Comparison of ENCODE assay signal across 11 cellular contexts in the genomic region with DNA sequence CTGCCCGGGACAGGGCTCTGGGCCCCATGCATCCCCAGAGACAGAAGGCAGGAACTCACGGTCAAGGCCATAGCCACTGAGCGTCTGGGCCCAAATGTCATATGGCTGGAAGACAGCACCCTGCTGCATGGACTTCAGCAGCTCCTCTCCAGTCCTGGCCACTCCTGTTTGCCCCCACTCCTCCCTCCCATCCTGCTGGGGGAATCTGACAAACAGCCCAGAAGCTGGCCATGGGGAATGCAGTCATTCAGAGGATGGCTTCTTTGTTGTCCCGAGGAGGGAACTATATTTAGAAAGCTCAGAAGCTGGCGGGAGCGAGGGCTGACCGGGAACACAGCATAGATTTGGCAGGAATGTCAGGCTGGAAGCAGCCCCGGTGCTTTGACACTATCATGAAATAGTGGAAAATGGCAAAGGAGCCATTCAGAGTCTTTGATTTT. TPM values are rescaled to one million over a fixed set of nuclear protein-coding genes. Genes with fewer than 3 reads are reported as not detected.
DNase-seq lines count a peak whose midpoint lies in the region; TF ChIP-seq lines count a peak whose summit lies in the region.
"Had no signal": no experiment of that assay in that cellular context is flagged by ENCODE, and none has a peak within 500 bp of the region (broad histone marks: within the 10 kb centered on the region; RNA-seq: fewer than 3 reads in every experiment).

No MANE protein-coding gene starts in this region.

- H3K4me3 Mint-ChIP-seq in activated CD4-positive, alpha-beta memory T cell treated with anti-CD3 and anti-CD28 coated beads for 36 hours = no peak overlapping the region
- H3K4me3 Mint-ChIP-seq: CD8-positive, alpha-beta T cell; naive thymus-derived CD8-positive, alpha-beta T cell had no signal

- peaks cover 8% of the 10 kb centered on the region for H3K4me1 Mint-ChIP-seq in activated CD4-positive, alpha-beta memory T cell treated with anti-CD3 and anti-CD28 coated beads for 36 hours (ENCODE audit: low read depth)

- WGBS in prostate gland = 28% methylated on average over 8 of the region's 8 CpGs

- H3K36me3 ChIP-seq in prostate gland = no peaks in the 10 kb centered on the region
- no peaks in the 10 kb centered on the region for H3K36me3 ChIP-seq in A673 (ENCODE audit: insufficient read depth, low read length, poor library complexity, severe bottlenecking)
- H3K36me3 ChIP-seq: WERI-Rb-1 had no signal

- H3K27ac Mint-ChIP-seq in activated CD4-positive, alpha-beta memory T cell treated with anti-CD3 and anti-CD28 coated beads for 36 hours = no peak overlapping the region
- H3K27ac Mint-ChIP-seq: CD8-positive, alpha-beta T cell; naive thymus-derived CD8-positive, alpha-beta T cell had no signal

- H3K27me3 ChIP-seq in prostate gland (replicated peaks; ENCODE audit: insufficient read depth) = no peaks in the 10 kb centered on the region
- no peaks in the 10 kb centered on the region for H3K27me3 ChIP-seq in A673 (replicated peaks; ENCODE audit: insufficient read depth, low read depth, low read length, poor library complexity)

- H3K27ac ChIP-seq in prostate gland (peak overlapping the region; percentile 54 to 57), A673 (ENCODE audit: low read depth, low read length, poor library complexity, severe bottlenecking) (no peak overlapping the region)
- H3K27ac ChIP-seq: WERI-Rb-1 had no signal

- H3K4me3 ChIP-seq in cardiac fibroblast (replicated peaks in 1 of 2; ENCODE audit: low read depth in 2 of 2, low read length in 2 of 2) = no peak overlapping the region
- no peak overlapping the region for H3K4me3 ChIP-seq in prostate gland
- no peak overlapping the region for H3K4me3 ChIP-seq in A673 (ENCODE audit: low read depth, low read length, poor library complexity, severe bottlenecking)

- H3K9me3 ChIP-seq in prostate gland (no peaks in the 10 kb centered on the region), A673 (ENCODE audit: low read depth, low read length, poor library complexity, severe bottlenecking) (no peaks in the 10 kb centered on the region)

- DNase-seq in AG20443 (ENCODE audit: low spot score) = peak; percentile 88
- peak; percentile 39 to 84 for DNase-seq in cardiac fibroblast (ENCODE audit: low read depth in 2 of 2)
- DNase-seq in hepatic stellate cell (ENCODE audit: low spot score) = peak; percentile 94
- peak; percentile 26 for DNase-seq in prostate gland (ENCODE audit: low spot score)
- no peak for DNase-seq in D341Med (ENCODE audit: low spot score)
- no peak for DNase-seq in CD1c-positive myeloid dendritic cell (ENCODE audit: extremely low spot score)
- DNase-seq in activated CD4-positive, alpha-beta memory T cell treated with anti-CD3 and anti-CD28 coated beads for 36 hours = no peak
- no peak for DNase-seq in A673 (ENCODE audit: low spot score)
- DNase-seq: naive thymus-derived CD8-positive, alpha-beta T cell; WERI-Rb-1 had no signal

- no peaks in the 10 kb centered on the region for H3K9me3 Mint-ChIP-seq in activated CD4-positive, alpha-beta memory T cell treated with anti-CD3 and anti-CD28 coated beads for 36 hours
- H3K9me3 Mint-ChIP-seq: CD8-positive, alpha-beta T cell; naive thymus-derived CD8-positive, alpha-beta T cell had no signal

- no peak for TF ChIP-seq CTCF in cardiac fibroblast (IDR thresholded peaks at IDR 0.05; ENCODE audit: low read depth, low read length)
- TF ChIP-seq CTCF in prostate gland (IDR thresholded peaks at IDR 0.05) = no peak
- no peak for TF ChIP-seq CTCF in A673 (conservative IDR thresholded peaks at IDR 0.05; ENCODE audit: low read depth, low read length)

- no peak for TF ChIP-seq POLR2A in prostate gland (IDR thresholded peaks at IDR 0.05)

- intact Hi-C loops in prostate gland (cut with DNase I) (no loop called here), A673 (cut with micrococcal nuclease; ENCODE audit: unreplicated experiment) (no loop called here)
- intact Hi-C loops in activated CD4-positive, alpha-beta memory T cell treated with anti-CD3 and anti-CD28 coated beads for 36 hours (cut with micrococcal nuclease) = no loop called here

- H3K27me3 Mint-ChIP-seq in activated CD4-positive, alpha-beta memory T cell treated with anti-CD3 and anti-CD28 coated beads for 36 hours = no peaks in the 10 kb centered on the region

- BruUV-seq in A673 (replicated peaks; lab: Mats Ljungman, UMichigan) = no TSS peak

- POLR2A ChIA-PET in activated CD4-positive, alpha-beta memory T cell treated with anti-CD3 and anti-CD28 coated beads for 36 hours (lab: Charles Lee) = no interaction called here
- POLR2A ChIA-PET in A673 (lab: Charles Lee; ENCODE audit: low non-redundant PET) = no interaction called here

- CTCF ChIA-PET in activated CD4-positive, alpha-beta memory T cell treated with anti-CD3 and anti-CD28 coated beads for 36 hours (lab: Charles Lee) = no interaction called here
- CTCF ChIA-PET in A673 (lab: Charles Lee) = no interaction called here

- no peaks in the 10 kb centered on the region for H3K4me1 ChIP-seq in prostate gland (replicated peaks)
- peaks cover 28% of the 10 kb centered on the region for H3K4me1 ChIP-seq in A673 (ENCODE audit: insufficient read depth, low read length, poor library complexity, severe bottlenecking)

- H3K36me3 Mint-ChIP-seq in activated CD4-positive, alpha-beta memory T cell treated with anti-CD3 and anti-CD28 coated beads for 36 hours = no peaks in the 10 kb centered on the region
- H3K36me3 Mint-ChIP-seq: CD8-positive, alpha-beta T cell; naive thymus-derived CD8-positive, alpha-beta T cell had no signal

RNA-seq across cellular contexts. Expression of gene DKK3, which starts 35.0 kb away (rescaled TPM):
- total RNA-seq in prostate gland = 100 to 1,000 TPM; 160 to 273 TPM
- total RNA-seq in activated CD4-positive, alpha-beta memory T cell treated with anti-CD3 and anti-CD28 coated beads for 36 hours = not detected
- total RNA-seq in A673 (2021) = 0.77 and 2.3 TPM in 2 replicates

Comparison
In these comparisons a context has a peak if more than half of its experiments do, and no peak if none do; other contexts are left out.
1. DNase-seq: peak in AG20443 (single experiment), cardiac fibroblast (2 of 2), hepatic stellate cell (single experiment) and prostate gland (single experiment); none in D341Med (single experiment), CD1c-positive myeloid dendritic cell (single experiment), activated CD4-positive, alpha-beta memory T cell treated with anti-CD3 and anti-CD28 coated beads for 36 hours (single experiment) and A673 (single experiment).
2. RNA of gene DKK3, which starts 35.0 kb away (total RNA-seq): 160 to 273 TPM in prostate gland; 0.77 to 2.3 TPM in A673 and not detected in activated CD4-positive, alpha-beta memory T cell treated with anti-CD3 and anti-CD28 coated beads for 36 hours; every median in the first group is over 10 times any median in the second.